22 cellular contexts compared by ENCODE assay signal in genomic region chr19:35531291-35531690, GRCh38. TPM values are rescaled to one million over a fixed set of nuclear protein-coding genes. Genes with fewer than 3 reads are reported as not detected.
"Had no signal": no experiment of that assay in that cellular context is flagged by ENCODE, and none has a peak within 500 bp of the region (broad histone marks: within the 10 kb centered on the region; RNA-seq: fewer than 3 reads in every experiment).

No MANE protein-coding gene starts in this region.

- H3K4me3 ChIP-seq: dorsolateral prefrontal cortex, esophagus squamous epithelium, hepatocyte, left lung, mucosa of descending colon, thoracic aorta had no signal

- H2AFZ ChIP-seq: hepatocyte had no signal

- ATAC-seq: left lung; mucosa of descending colon; naive thymus-derived CD4-positive, alpha-beta T cell; stimulated activated effector memory CD8-positive, alpha-beta T cell treated with anti-CD3 and anti-CD28 coated beads, Interleukin-12 subunit alpha, Interleukin-12 subunit beta, amount 100 ng/mL, for 72 hours had no signal

- H3K36me3 ChIP-seq: esophagus squamous epithelium, left lung, neutrophil, thoracic aorta had no signal

- H3K27ac Mint-ChIP-seq: activated naive CD4-positive, alpha-beta T cell treated with anti-CD3 and anti-CD28 coated beads for 36 hours; activated T-helper 2 cell treated with anti-CD3 and anti-CD28 coated beads, Interferon-gamma antibody, Interleukin-2, Interleukin-4, amounts not matched to agents 10 μg/mL and 5 μg/mL and 100 μg/mL, durations not matched to agents 14 hours and 24 hours and 36 hours; stimulated activated effector memory CD8-positive, alpha-beta T cell treated with anti-CD3 and anti-CD28 coated beads, Interleukin-12 subunit alpha, Interleukin-12 subunit beta, amount 100 ng/mL, for 72 hours had no signal

- H3K27me3 ChIP-seq: hepatocyte had no signal

- H3K9me3 ChIP-seq: esophagus squamous epithelium, left lung, mucosa of descending colon, neutrophil, thoracic aorta had no signal

- H3K4me3 Mint-ChIP-seq: activated naive CD4-positive, alpha-beta T cell treated with anti-CD3 and anti-CD28 coated beads for 36 hours; naive thymus-derived CD4-positive, alpha-beta T cell; stimulated activated effector memory CD8-positive, alpha-beta T cell treated with anti-CD3 and anti-CD28 coated beads, Interleukin-12 subunit alpha, Interleukin-12 subunit beta, amount 100 ng/mL, for 72 hours had no signal

- H3K4me2 ChIP-seq: hepatocyte had no signal

- H3K36me3 Mint-ChIP-seq: stimulated activated effector memory CD8-positive, alpha-beta T cell treated with anti-CD3 and anti-CD28 coated beads, Interleukin-12 subunit alpha, Interleukin-12 subunit beta, amount 100 ng/mL, for 72 hours had no signal

- H3K27ac ChIP-seq: dorsolateral prefrontal cortex, hepatocyte, left lung, neutrophil, thoracic aorta, VCaP had no signal

- DNase-seq: activated CD4-positive, alpha-beta T cell treated with anti-CD3 and anti-CD28 coated beads for 1 hour; activated CD4-positive, alpha-beta T cell treated with anti-CD3 and anti-CD28 coated beads, Interleukin-2, amount 50 U/mL, for 4 hours; activated naive CD4-positive, alpha-beta T cell treated with anti-CD3 and anti-CD28 coated beads for 36 hours; dorsolateral prefrontal cortex; esophagus squamous epithelium; left lung; mammary epithelial cell; mucosa of descending colon; naive thymus-derived CD4-positive, alpha-beta T cell; retina; T-helper 9 cell had no signal

- H3K9me3 Mint-ChIP-seq: activated naive CD4-positive, alpha-beta T cell treated with anti-CD3 and anti-CD28 coated beads for 36 hours; activated T-helper 2 cell treated with anti-CD3 and anti-CD28 coated beads, Interferon-gamma antibody, Interleukin-2, Interleukin-4, amounts not matched to agents 10 μg/mL and 5 μg/mL and 100 μg/mL, durations not matched to agents 14 hours and 24 hours and 36 hours; naive thymus-derived CD4-positive, alpha-beta T cell; stimulated activated effector memory CD8-positive, alpha-beta T cell treated with anti-CD3 and anti-CD28 coated beads, Interleukin-12 subunit alpha, Interleukin-12 subunit beta, amount 100 ng/mL, for 72 hours had no signal

RNA-seq across cellular contexts. Expression of gene GAPDHS, which starts 2.0 kb away (rescaled TPM):
- total RNA-seq: activated naive CD4-positive, alpha-beta T cell treated with anti-CD3 and anti-CD28 coated beads for 36 hours; activated T-helper 2 cell treated with anti-CD3 and anti-CD28 coated beads, Interferon-gamma antibody, Interleukin-2, Interleukin-4, amounts not matched to agents 10 μg/mL and 5 μg/mL and 100 μg/mL, durations not matched to agents 14 hours and 24 hours and 36 hours; astrocyte; esophagus squamous epithelium; fibroblast of villous mesenchyme; glomerular endothelial cell; hepatocyte; left lung; mammary epithelial cell; mucosa of descending colon; naive thymus-derived CD4-positive, alpha-beta T cell; thoracic aorta; ureter had no signal
- polyA plus RNA-seq: hepatocyte; mammary epithelial cell; naive thymus-derived CD4-positive, alpha-beta T cell had no signal

RNA-seq across cellular contexts. Expression of gene SBSN, which starts 3.2 kb away (rescaled TPM):
- total RNA-seq: activated naive CD4-positive, alpha-beta T cell treated with anti-CD3 and anti-CD28 coated beads for 36 hours; activated T-helper 2 cell treated with anti-CD3 and anti-CD28 coated beads, Interferon-gamma antibody, Interleukin-2, Interleukin-4, amounts not matched to agents 10 μg/mL and 5 μg/mL and 100 μg/mL, durations not matched to agents 14 hours and 24 hours and 36 hours; fibroblast of villous mesenchyme; glomerular endothelial cell; hepatocyte; mucosa of descending colon; naive thymus-derived CD4-positive, alpha-beta T cell; ureter had no signal
- polyA plus RNA-seq: naive thymus-derived CD4-positive, alpha-beta T cell had no signal

RNA-seq across cellular contexts. Expression of gene DMKN, which starts 17.8 kb away (rescaled TPM):
- total RNA-seq: glomerular endothelial cell had no signal
- polyA plus RNA-seq: naive thymus-derived CD4-positive, alpha-beta T cell had no signal

RNA-seq across cellular contexts. Expression of gene ATP4A, which starts 32.2 kb away (rescaled TPM):
- total RNA-seq: activated naive CD4-positive, alpha-beta T cell treated with anti-CD3 and anti-CD28 coated beads for 36 hours; activated T-helper 2 cell treated with anti-CD3 and anti-CD28 coated beads, Interferon-gamma antibody, Interleukin-2, Interleukin-4, amounts not matched to agents 10 μg/mL and 5 μg/mL and 100 μg/mL, durations not matched to agents 14 hours and 24 hours and 36 hours; astrocyte; fibroblast of villous mesenchyme; glomerular endothelial cell; left lung; mammary epithelial cell; mucosa of descending colon; naive thymus-derived CD4-positive, alpha-beta T cell; ureter had no signal
- polyA plus RNA-seq: keratinocyte; mammary epithelial cell; naive thymus-derived CD4-positive, alpha-beta T cell had no signal
